26 cellular contexts compared by ENCODE assay signal in genomic region chr1:27077968-27078367, GRCh38.
"Had no signal": no experiment of that assay in that cellular context is flagged by ENCODE, and none has a peak within 500 bp of the region (broad histone marks: within the 10 kb centered on the region; RNA-seq: fewer than 3 reads in every experiment).

No MANE protein-coding gene starts in this region.

- H2AFZ ChIP-seq: hepatocyte had no signal

- H3K79me2 ChIP-seq: hepatocyte had no signal

- H3K4me2 ChIP-seq: hepatocyte had no signal

- H3K27ac ChIP-seq: colonic mucosa, epithelial cell of prostate, esophagus squamous epithelium, gastrocnemius medialis, heart left ventricle, hepatocyte, left lung, lower lobe of right lung had no signal

- DNase-seq: colonic mucosa; cortex of kidney; effector CD8-positive, alpha-beta T cell; effector memory CD8-positive, alpha-beta T cell; endodermal cell; erythroblast; esophagus squamous epithelium; foreskin fibroblast; foreskin melanocyte; gastrocnemius medialis; glutamatergic neuron; heart left ventricle; immature natural killer cell; islet precursor cell; kidney; kidney glomerular epithelial cell; left colon; left lung; left ventricle myocardium superior; lower lobe of right lung; mesenchymal stem cell; mucosa of descending colon had no signal

- ATAC-seq: effector memory CD8-positive, alpha-beta T cell; esophagus mucosa; gastrocnemius medialis; heart left ventricle; left colon; left lung; left ventricle myocardium superior; lower lobe of right lung; mucosa of descending colon had no signal

- H3K4me1 ChIP-seq: colonic mucosa, esophagus squamous epithelium, gastrocnemius medialis, heart left ventricle, left lung, lower lobe of right lung had no signal

- H3K4me3 ChIP-seq: colonic mucosa, esophagus squamous epithelium, gastrocnemius medialis, heart left ventricle, hepatocyte, left lung, lower lobe of right lung, mucosa of descending colon had no signal

- H3K9me3 ChIP-seq: colonic mucosa, esophagus squamous epithelium, gastrocnemius medialis, lower lobe of right lung had no signal

- H3K36me3 ChIP-seq: colonic mucosa, esophagus squamous epithelium, gastrocnemius medialis, heart left ventricle, left lung, lower lobe of right lung had no signal

- FAIRE-seq: endometrium, kidney had no signal

- H3K27me3 ChIP-seq: colonic mucosa, esophagus squamous epithelium, gastrocnemius medialis, heart left ventricle, hepatocyte, left lung had no signal
